In genomic region chr3:81490541-81491288, GRCh38 we compare ENCODE assay signal across 8 cellular contexts.
DNase-seq lines count a peak whose midpoint lies in the region; ATAC-seq and TF ChIP-seq lines count a peak whose summit lies in the region.

No MANE protein-coding gene starts in this region.

- H3F3A ChIP-seq in PC-3 (ENCODE audit: low read length, unreplicated experiment) (no peaks in the 10 kb centered on the region), neural progenitor cell (ENCODE audit: low read depth) (no peaks in the 10 kb centered on the region)

- CTCF ChIA-PET in PC-3 (lab: Charles Lee), result interaction anchor here (0.5 to 1.3 kb wide), 9 partner anchors 10 to 354 kb away, joined by 3 to 11 read pairs (median 3); no protein-coding TSS in a partner anchor

- DNase-seq in Daoy (ENCODE audit: low read depth) (peak; percentile 66), PC-3 (peak; percentile 89), fibroblast of peridontal ligament (ENCODE audit: extremely low read depth) (peak; percentile 90), neural progenitor cell (ENCODE audit: low spot score) (peak; percentile 94)
- DNase-seq in Jurkat, Clone E6-1 (ENCODE audit: low read depth, low spot score), result peak; percentile 85
- peak; percentile 34 for DNase-seq in activated T-cell treated with anti-CD3 and anti-CD28 coated beads, Interleukin-2, amount 50 U/mL, for 1 hour

- H3K4me2 ChIP-seq in PC-3 (ENCODE audit: low read length) (no peak overlapping the region), neural progenitor cell (no peak overlapping the region)

- peaks cover 2% of the 10 kb centered on the region for H3K9me3 Mint-ChIP-seq in neural progenitor cell

- no peaks in the 10 kb centered on the region for H3K4me1 Mint-ChIP-seq in neural progenitor cell

- H3K4me3 ChIP-seq in Jurkat, Clone E6-1 (ENCODE audit: low read length), result no peak overlapping the region
- no peak overlapping the region for H3K4me3 ChIP-seq in PC-3 (ENCODE audit: low read length)
- no peak overlapping the region for H3K4me3 ChIP-seq in neural progenitor cell
- H3K4me3 ChIP-seq in subcutaneous abdominal adipose tissue (ENCODE audit: low read depth in 1 of 5, low read length in 5 of 5), result no peak overlapping the region

- intact Hi-C loops in PC-3 (cut with micrococcal nuclease), result loop anchor here (1.0 to 5.0 kb wide), 4 partner anchors 67 to 153 kb away; no protein-coding TSS in a partner anchor

- H3K27ac ChIP-seq in PC-3 (ENCODE audit: low read length), result no peak overlapping the region
- no peak overlapping the region for H3K27ac ChIP-seq in neural progenitor cell
- peak overlapping the region; percentile 26 for H3K27ac ChIP-seq in subcutaneous abdominal adipose tissue (ENCODE audit: low read depth, low read length)

- H3K9me2 ChIP-seq in PC-3 (replicated peaks; ENCODE audit: low read length), result no peaks in the 10 kb centered on the region

- H3K36me3 Mint-ChIP-seq in neural progenitor cell, result no peaks in the 10 kb centered on the region

- H3K79me2 ChIP-seq in PC-3 (ENCODE audit: low read length), result no peaks in the 10 kb centered on the region
- H3K79me2 ChIP-seq in neural progenitor cell (ENCODE audit: low read depth), result no peaks in the 10 kb centered on the region

- no peaks in the 10 kb centered on the region for H3K27me3 Mint-ChIP-seq in neural progenitor cell (ENCODE audit: insufficient read depth, low read depth)

- no TSS peak for BruUV-seq in PC-3 (replicated peaks; lab: Mats Ljungman, UMichigan)

- no peaks in the 10 kb centered on the region for H4K20me1 ChIP-seq in PC-3 (ENCODE audit: low read length)
- no peaks in the 10 kb centered on the region for H4K20me1 ChIP-seq in neural progenitor cell (ENCODE audit: low read depth)

- H2AFZ ChIP-seq in PC-3 (ENCODE audit: low read length) (no peak overlapping the region), neural progenitor cell (replicated peaks) (peak overlapping the region; percentile 93)

- H3K36me3 ChIP-seq in PC-3 (ENCODE audit: low read depth, low read length) (no peaks in the 10 kb centered on the region), neural progenitor cell (no peaks in the 10 kb centered on the region), subcutaneous abdominal adipose tissue (ENCODE audit: control insufficient read depth in 5 of 5, insufficient read depth in 5 of 5, low read length in 5 of 5) (peaks cover 0 to 8% (median 0%) of the 10 kb centered on the region in 5 donors)

- TF ChIP-seq CTCF in PC-3 (conservative IDR thresholded peaks at IDR 0.05; ENCODE audit: low read depth, low read length) (peak; percentile 95), neural progenitor cell (IDR thresholded peaks at IDR 0.05) (peak; percentile 94)

- H3K9me3 ChIP-seq in PC-3 (ENCODE audit: low read length) (no peaks in the 10 kb centered on the region), neural progenitor cell (ENCODE audit: low read depth) (no peaks in the 10 kb centered on the region), subcutaneous abdominal adipose tissue (ENCODE audit: control insufficient read depth in 5 of 5, low read length in 5 of 5) (no peaks in the 10 kb centered on the region)

- POLR2A ChIA-PET in PC-3 (lab: Charles Lee; ENCODE audit: unreplicated experiment), result no interaction called here

- no peak overlapping the region for H3K27ac Mint-ChIP-seq in neural progenitor cell

- no peak overlapping the region for H3K4me3 Mint-ChIP-seq in neural progenitor cell

- H3K27me3 ChIP-seq in PC-3 (ENCODE audit: low read length) (no peaks in the 10 kb centered on the region), neural progenitor cell (no peaks in the 10 kb centered on the region), subcutaneous abdominal adipose tissue (ENCODE audit: control insufficient read depth in 5 of 5, insufficient read depth in 4 of 5, low read length in 5 of 5) (no peaks in the 10 kb centered on the region)

- H3K4me1 ChIP-seq in PC-3 (ENCODE audit: insufficient read depth, low read length) (peaks cover 3% of the 10 kb centered on the region), neural progenitor cell (no peaks in the 10 kb centered on the region), subcutaneous abdominal adipose tissue (ENCODE audit: control insufficient read depth in 5 of 5, insufficient read depth in 5 of 5, low read length in 5 of 5) (peaks cover 0 to 14% (median 4%) of the 10 kb centered on the region in 5 donors)

- peak; percentile 91 for ATAC-seq in GM21717 (IDR thresholded peaks at IDR 0.05; ENCODE audit: unreplicated experiment)
- ATAC-seq in PC-3, result peak; percentile 96

- no peak overlapping the region for H3K9ac ChIP-seq in PC-3 (ENCODE audit: low read length)
- H3K9ac ChIP-seq in neural progenitor cell, result no peak overlapping the region
- no peak overlapping the region for H3K9ac ChIP-seq in subcutaneous abdominal adipose tissue (ENCODE audit: low read length in 5 of 5)

Comparison
In these comparisons a context has a peak if more than half of its experiments do, and no peak if none do; other contexts are left out.
1. DNase-seq: peak in every context shown above with its lines; median percentile 94 in neural progenitor cell; 90 in fibroblast of peridontal ligament; 89 in PC-3; 85 in Jurkat, Clone E6-1; 66 in Daoy; 34 in activated T-cell treated with anti-CD3 and anti-CD28 coated beads, Interleukin-2, amount 50 U/mL, for 1 hour.